Comparison of ENCODE assay signal across 1 cellular context in the genomic region with DNA sequence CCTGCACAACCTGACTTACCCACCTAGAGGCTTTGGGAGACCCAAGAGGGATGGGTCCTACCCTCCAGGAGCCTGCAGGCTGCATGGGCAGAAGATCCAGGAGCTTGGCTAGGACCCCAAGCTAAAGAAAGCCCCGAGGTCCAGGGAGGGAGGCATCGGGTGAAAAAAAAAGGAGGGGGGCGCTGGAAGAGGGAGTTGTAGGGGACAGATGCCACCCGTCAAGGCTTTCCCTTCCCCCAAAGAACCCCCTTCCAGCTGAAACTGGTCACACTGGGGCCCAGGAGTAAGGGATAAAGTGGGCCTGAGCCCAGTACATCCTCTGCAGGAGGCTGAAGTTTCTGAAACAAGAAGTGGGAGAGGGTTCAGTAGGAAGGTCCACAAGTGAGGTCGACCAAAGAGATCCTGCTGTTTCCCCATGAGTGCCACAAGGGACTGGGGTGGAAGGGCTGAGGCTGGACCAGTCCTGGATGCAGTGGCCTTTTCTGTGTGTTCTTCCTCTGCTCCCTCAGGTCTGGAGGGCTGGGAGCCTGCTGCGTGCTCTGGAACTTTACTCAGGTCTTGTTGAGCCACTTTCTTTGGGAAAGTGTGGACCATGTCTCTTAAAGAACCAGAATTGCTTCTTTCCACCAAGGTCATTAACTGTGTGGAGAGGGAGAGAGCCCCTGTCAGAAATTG.
TF ChIP-seq lines count a peak whose summit lies in the region.

No MANE protein-coding gene starts in this region.

TF ChIP-seq in endothelial cell of umbilical vein, 7 proteins besides CTCF, POLR2A, EP300 and RAD21:
- TF ChIP-seq FOS (IDR thresholded peaks at IDR 0.05; ENCODE audit: borderline replicate concordance, insufficient read depth, low read length) (no peak), POLR2AphosphoS5 (IDR thresholded peaks at IDR 0.05; ENCODE audit: insufficient read depth, low read depth, low read length) (no peak), GATA2 (IDR thresholded peaks at IDR 0.05; ENCODE audit: insufficient read depth, insufficient read length, low read depth, low read length) (no peak)
- TF ChIP-seq, protein P1, sequence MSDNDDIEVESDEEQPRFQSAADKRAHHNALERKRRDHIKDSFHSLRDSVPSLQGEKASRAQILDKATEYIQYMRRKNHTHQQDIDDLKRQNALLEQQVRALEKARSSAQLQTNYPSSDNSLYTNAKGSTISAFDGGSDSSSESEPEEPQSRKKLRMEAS (IDR thresholded peaks at IDR 0.05; ENCODE audit: insufficient read depth, insufficient read length), result no peak
TF ChIP-seq in endothelial cell of umbilical vein: peak in this region for 0.
